Comparison of ENCODE assay signal across 11 cellular contexts in genomic region chr15:40306371-40306770, GRCh38. TPM values are rescaled to one million over a fixed set of nuclear protein-coding genes. Genes with fewer than 3 reads are reported as not detected.
DNase-seq lines count a peak whose midpoint lies in the region; ATAC-seq and TF ChIP-seq lines count a peak whose summit lies in the region.
"Had no signal": no experiment of that assay in that cellular context is flagged by ENCODE, and none has a peak within 500 bp of the region (broad histone marks: within the 10 kb centered on the region; RNA-seq: fewer than 3 reads in every experiment).

No MANE protein-coding gene starts in this region.

- peak overlapping the region; percentile 69 for H3K27ac Mint-ChIP-seq in activated naive CD8-positive, alpha-beta T cell
- peak overlapping the region; percentile 84 to 92 for H3K27ac Mint-ChIP-seq in natural killer cell
- H3K27ac Mint-ChIP-seq in GM23338: no peak overlapping the region
- H3K27ac Mint-ChIP-seq: type B pancreatic cell had no signal

- H3K4me2 ChIP-seq in BLaER1 treated with 17β-estradiol and CSF1 and Interleukin-3, amounts not matched to agents 10 nM and 100 nM: peak overlapping the region; percentile 91 to 100 (median 98)
- no peak overlapping the region for H3K4me2 ChIP-seq in GM23338

- H3K27ac ChIP-seq in BLaER1 treated with 17β-estradiol and CSF1 and Interleukin-3, amounts not matched to agents 10 nM and 100 nM: peak overlapping the region; percentile 56 to 94 (median 91); a peak in 20 of 22 replicates
- H3K27ac ChIP-seq in GM23338 (ENCODE audit: low read depth): no peak overlapping the region
- H3K27ac ChIP-seq: GM23248 had no signal

- no peaks in the 10 kb centered on the region for H3K9me3 Mint-ChIP-seq in activated naive CD8-positive, alpha-beta T cell (ENCODE audit: low read depth)
- H3K9me3 Mint-ChIP-seq in natural killer cell: no peaks in the 10 kb centered on the region
- no peaks in the 10 kb centered on the region; the same call in 2 of the 3 replicates for H3K9me3 Mint-ChIP-seq in GM23338
- H3K9me3 Mint-ChIP-seq: type B pancreatic cell had no signal

- intact Hi-C loops in natural killer cell (cut with micrococcal nuclease): no loop called here

- peak overlapping the region; percentile 95 for H3K4me3 Mint-ChIP-seq in activated naive CD8-positive, alpha-beta T cell
- H3K4me3 Mint-ChIP-seq in natural killer cell (peak overlapping the region; percentile 95), GM23338 (no peak overlapping the region; the same call in 2 of the 3 replicates)
- H3K4me3 Mint-ChIP-seq: type B pancreatic cell had no signal

- ATAC-seq in natural killer cell (no peak), GM23338 (no peak)

- TF ChIP-seq CTCF in GM12865 (IDR thresholded peaks at IDR 0.05; ENCODE audit: insufficient read depth, low read depth, low read length, missing control alignments) (no peak), natural killer cell (IDR thresholded peaks at IDR 0.05) (no peak), GM23338 (conservative IDR thresholded peaks at IDR 0.05; ENCODE audit: low read depth in 2 of 2) (no peak)

- no peak overlapping the region for H2AFZ ChIP-seq in GM23338
- H2AFZ ChIP-seq: GM23248 had no signal

- peaks cover 0 to 54% (median 18%) of the 10 kb centered on the region in 11 experiments; a peak in 12 of 22 replicates for H4K20me1 ChIP-seq in BLaER1 treated with 17β-estradiol and CSF1 and Interleukin-3, amounts not matched to agents 10 nM and 100 nM
- H4K20me1 ChIP-seq in GM23338 (replicated peaks; ENCODE audit: insufficient read depth): no peaks in the 10 kb centered on the region

- H3K9me3 ChIP-seq in BLaER1 treated with 17β-estradiol and CSF1 and Interleukin-3, amounts not matched to agents 10 nM and 100 nM (replicated peaks in 1 of 11): peaks cover 0 to 12% (median 0%) of the 10 kb centered on the region in 11 experiments; a peak in 7 of 22 replicates

- H3K4me1 Mint-ChIP-seq in activated naive CD8-positive, alpha-beta T cell (ENCODE audit: low read depth): peaks cover 43% of the 10 kb centered on the region
- H3K4me1 Mint-ChIP-seq in natural killer cell (peaks cover 51 to 62% of the 10 kb centered on the region in 2 donors), GM23338 (peaks cover 39% of the 10 kb centered on the region)

- DNase-seq in GM12865 (ENCODE audit: low read depth): no peak
- DNase-seq in natural killer cell: no peak
- no peak for DNase-seq in GM23338 (ENCODE audit: low spot score)
- DNase-seq in dedifferentiated amniotic fluid mesenchymal stem cell (ENCODE audit: extremely low spot score): no peak
- no peak for DNase-seq in superior temporal gyrus (ENCODE audit: extremely low spot score)
- DNase-seq in HuH-7 (ENCODE audit: low spot score): no peak
- DNase-seq: GM23248 had no signal

- H3K9me2 ChIP-seq in GM23338 (ENCODE audit: insufficient read depth): no peaks in the 10 kb centered on the region

- H3K4me3 ChIP-seq in BLaER1 treated with 17β-estradiol and CSF1 and Interleukin-3, amounts not matched to agents 10 nM and 100 nM: peak overlapping the region; percentile 55 to 83 (median 66)
- H3K4me3 ChIP-seq in GM12865 (ENCODE audit: low read depth, low read length) (peak overlapping the region; percentile 84), GM23338 (no peak overlapping the region)
- H3K4me3 ChIP-seq: GM23248 had no signal

- peaks cover 53 to 90% (median 73%) of the 10 kb centered on the region in 10 experiments for H3K4me1 ChIP-seq in BLaER1 treated with 17β-estradiol and CSF1 and Interleukin-3, amounts not matched to agents 10 nM and 100 nM
- peaks cover 33% of the 10 kb centered on the region for H3K4me1 ChIP-seq in GM23338 (ENCODE audit: insufficient read depth)

- H3K27me3 ChIP-seq in BLaER1 treated with 17β-estradiol and CSF1 and Interleukin-3, amounts not matched to agents 10 nM and 100 nM: no peaks in the 10 kb centered on the region
- peaks cover 3% of the 10 kb centered on the region; the same call in 1 of the 2 replicates for H3K27me3 ChIP-seq in GM23338 (ENCODE audit: insufficient read depth)

- no peaks in the 10 kb centered on the region for H3K27me3 Mint-ChIP-seq in activated naive CD8-positive, alpha-beta T cell
- H3K27me3 Mint-ChIP-seq in natural killer cell (ENCODE audit: low read depth in 2 of 2) (no peaks in the 10 kb centered on the region), GM23338 (ENCODE audit: insufficient read depth, low read depth, poor library complexity) (peaks cover 29% of the 10 kb centered on the region)

- peaks cover 2% of the 10 kb centered on the region for H3K36me3 Mint-ChIP-seq in activated naive CD8-positive, alpha-beta T cell
- H3K36me3 Mint-ChIP-seq in natural killer cell (no peaks in the 10 kb centered on the region), GM23338 (ENCODE audit: low read depth) (no peaks in the 10 kb centered on the region)
- H3K36me3 Mint-ChIP-seq: type B pancreatic cell had no signal

- peak overlapping the region; percentile 79 to 90 (median 85) for H3K9ac ChIP-seq in BLaER1 treated with 17β-estradiol and CSF1 and Interleukin-3, amounts not matched to agents 10 nM and 100 nM
- H3K9ac ChIP-seq: GM23248 had no signal

- H3F3A ChIP-seq in GM23338 (replicated peaks; ENCODE audit: low read depth): 0 out of 2 replicates have a peak, but pooled peaks cover 5% of the 10 kb centered on the region

- peaks cover 19 to 44% (median 32%) of the 10 kb centered on the region in 11 experiments; a peak in 21 of 22 replicates for H3K36me3 ChIP-seq in BLaER1 treated with 17β-estradiol and CSF1 and Interleukin-3, amounts not matched to agents 10 nM and 100 nM
- no peaks in the 10 kb centered on the region for H3K36me3 ChIP-seq in GM23338 (ENCODE audit: insufficient read depth)

- no peaks in the 10 kb centered on the region for H3K79me2 ChIP-seq in GM23338 (replicated peaks; ENCODE audit: insufficient read depth)

TF ChIP-seq in GM23338, 12 proteins besides CTCF, POLR2A, EP300 and RAD21:
- TF ChIP-seq ZNF331 (CRISPR knock-in tag; IDR thresholded peaks at IDR 0.05; ENCODE audit: low read depth) (no peak), REST (IDR thresholded peaks at IDR 0.05; ENCODE audit: unreplicated experiment) (no peak), EZH2phosphoT487 (IDR thresholded peaks at IDR 0.05; ENCODE audit: unreplicated experiment) (no peak)

RNA-seq across cellular contexts. Expression of gene PLCB2, which starts 1.4 kb away (rescaled TPM):
- 100 to 1,000 TPM; 345 to 440 (median 432) TPM for total RNA-seq in natural killer cell
- 8.5 and 13.8 TPM in 2 replicates for total RNA-seq in GM23338 (2014; rRNA removed; shearing (Covaris generic))
- polyA plus RNA-seq in GM23338 (2016; fragmentation: Nextera tagmentation; extraction: Ambion mirVana): 7.5 and 9.5 TPM in 2 replicates
- total RNA-seq: M059J had no signal

RNA-seq across cellular contexts. Expression of gene INAFM2, which starts 17.1 kb away (rescaled TPM):
- total RNA-seq in natural killer cell: 10 to 100 TPM; 14.0 to 21.7 (median 15.1) TPM
- total RNA-seq in GM23338 (2014; rRNA removed; shearing (Covaris generic)): 32.7 and 33.0 TPM in 2 replicates
- 18.1 and 20.0 TPM in 2 replicates for polyA plus RNA-seq in GM23338 (2016; fragmentation: Nextera tagmentation; extraction: Ambion mirVana)

RNA-seq across cellular contexts. Expression of gene ANKRD63, which starts 23.5 kb away (rescaled TPM):
- not detected for total RNA-seq in natural killer cell
- 0.59 and 0.74 TPM in 2 replicates for total RNA-seq in GM23338 (2014; rRNA removed; shearing (Covaris generic))
- not detected in 2 replicates for polyA plus RNA-seq in GM23338 (2016; fragmentation: Nextera tagmentation; extraction: Ambion mirVana)
- total RNA-seq: GM23248, M059J had no signal
- polyA plus RNA-seq: GM23248 had no signal

RNA-seq across cellular contexts. Expression of gene CCDC9B, which starts 34.4 kb away (rescaled TPM):
- 1 to 10 TPM; 4.4 to 5.3 (median 4.7) TPM for total RNA-seq in natural killer cell
- 0.97 and 1.2 TPM in 2 replicates for total RNA-seq in GM23338 (2014; rRNA removed; shearing (Covaris generic))
- polyA plus RNA-seq in GM23338 (2016; fragmentation: Nextera tagmentation; extraction: Ambion mirVana): 0.18 and 0.23 TPM in 2 replicates

RNA-seq across cellular contexts. Expression of gene PHGR1, which starts 44.5 kb away (rescaled TPM):
- total RNA-seq in natural killer cell: not detected
- total RNA-seq in GM23338 (2014; rRNA removed; shearing (Covaris generic)): not detected in 2 replicates
- not detected in 2 replicates for polyA plus RNA-seq in GM23338 (2016; fragmentation: Nextera tagmentation; extraction: Ambion mirVana)
- total RNA-seq: GM23248, M059J had no signal
- polyA plus RNA-seq: GM23248 had no signal

Comparison
In these comparisons a context has a peak if more than half of its experiments do, and no peak if none do; other contexts are left out.
1. RNA of gene PLCB2, which starts 1.4 kb away (total RNA-seq): 345 to 440 TPM in natural killer cell; 8.5 to 13.8 TPM in GM23338; every median in the first group is over 10 times any median in the second.